ENCODE assay signal across 8 cellular contexts in genomic region chr4:180057891-180058643, GRCh38.
DNase-seq lines count a peak whose midpoint lies in the region; ATAC-seq and TF ChIP-seq lines count a peak whose summit lies in the region.

No MANE protein-coding gene starts in this region.

- H3K27ac ChIP-seq in WERI-Rb-1: no peak overlapping the region

- H3K4me1 Mint-ChIP-seq in activated CD4-positive, alpha-beta T cell treated with anti-CD3 and anti-CD28 coated beads for 36 hours: peaks cover 7% of the 10 kb centered on the region
- H3K4me1 Mint-ChIP-seq in stimulated activated effector memory CD8-positive, alpha-beta T cell treated with anti-CD3 and anti-CD28 coated beads, Interleukin-12 subunit alpha, Interleukin-12 subunit beta, amount 100 ng/mL, for 72 hours: no peaks in the 10 kb centered on the region

- CTCF ChIA-PET in activated CD4-positive, alpha-beta T cell treated with anti-CD3 and anti-CD28 coated beads for 36 hours (lab: Charles Lee): no interaction called here

- POLR2A ChIA-PET in activated CD4-positive, alpha-beta T cell treated with anti-CD3 and anti-CD28 coated beads for 36 hours (lab: Charles Lee): no interaction called here

- H3K4me3 ChIP-seq in WERI-Rb-1 (ENCODE audit: low read depth, low read length): peak overlapping the region; percentile 62

- peak; percentile 18 for DNase-seq in activated CD4-positive, alpha-beta T cell treated with anti-CD3 and anti-CD28 coated beads for 36 hours
- DNase-seq in activated CD4-positive, alpha-beta T cell treated with anti-CD3 and anti-CD28 coated beads, Interleukin-2, amount 50 U/mL, for 1 hour: no peak
- DNase-seq in WERI-Rb-1 (peak; percentile 48), head of caudate nucleus (peak in 40 of 42 donors; percentile 21 to 78 (median 48)), posterior cingulate gyrus (peak in 9 of 10 donors; percentile 17 to 87 (median 51)), kidney glomerular epithelial cell (lab: John Stamatoyannopoulos, UW) (no peak)
- no peak for DNase-seq in stimulated activated effector memory CD8-positive, alpha-beta T cell treated with anti-CD3 and anti-CD28 coated beads, Interleukin-12 subunit alpha, Interleukin-12 subunit beta, amount 100 ng/mL, for 72 hours (ENCODE audit: low spot score in 2 of 2)

- H3K9me3 ChIP-seq in WERI-Rb-1 (ENCODE audit: severe bottlenecking): no peaks in the 10 kb centered on the region

- intact Hi-C loops in activated CD4-positive, alpha-beta T cell treated with anti-CD3 and anti-CD28 coated beads for 36 hours (cut with DNase I, micrococcal nuclease): no loop called here
- intact Hi-C loops in head of caudate nucleus (cut with DNase I): no loop called here
- intact Hi-C loops in posterior cingulate gyrus (cut with DNase I): no loop called here

- no peak overlapping the region for H3K27ac Mint-ChIP-seq in activated CD4-positive, alpha-beta T cell treated with anti-CD3 and anti-CD28 coated beads for 36 hours
- H3K27ac Mint-ChIP-seq in stimulated activated effector memory CD8-positive, alpha-beta T cell treated with anti-CD3 and anti-CD28 coated beads, Interleukin-12 subunit alpha, Interleukin-12 subunit beta, amount 100 ng/mL, for 72 hours: no peak overlapping the region

- H3K36me3 Mint-ChIP-seq in activated CD4-positive, alpha-beta T cell treated with anti-CD3 and anti-CD28 coated beads for 36 hours (ENCODE audit: low read depth): no peaks in the 10 kb centered on the region
- peaks cover 5% of the 10 kb centered on the region for H3K36me3 Mint-ChIP-seq in stimulated activated effector memory CD8-positive, alpha-beta T cell treated with anti-CD3 and anti-CD28 coated beads, Interleukin-12 subunit alpha, Interleukin-12 subunit beta, amount 100 ng/mL, for 72 hours

- peaks cover 6% of the 10 kb centered on the region for H3K27me3 ChIP-seq in WERI-Rb-1 (ENCODE audit: insufficient read depth, low read depth, severe bottlenecking)

- no peaks in the 10 kb centered on the region for H3K9me3 Mint-ChIP-seq in activated CD4-positive, alpha-beta T cell treated with anti-CD3 and anti-CD28 coated beads for 36 hours (ENCODE audit: low read depth)
- H3K9me3 Mint-ChIP-seq in stimulated activated effector memory CD8-positive, alpha-beta T cell treated with anti-CD3 and anti-CD28 coated beads, Interleukin-12 subunit alpha, Interleukin-12 subunit beta, amount 100 ng/mL, for 72 hours: peaks cover 6% of the 10 kb centered on the region

- no peaks in the 10 kb centered on the region for H3K36me3 ChIP-seq in WERI-Rb-1

- H3K4me3 Mint-ChIP-seq in activated CD4-positive, alpha-beta T cell treated with anti-CD3 and anti-CD28 coated beads for 36 hours: no peak overlapping the region
- H3K4me3 Mint-ChIP-seq in stimulated activated effector memory CD8-positive, alpha-beta T cell treated with anti-CD3 and anti-CD28 coated beads, Interleukin-12 subunit alpha, Interleukin-12 subunit beta, amount 100 ng/mL, for 72 hours: no peak overlapping the region

- ATAC-seq in activated CD4-positive, alpha-beta T cell treated with anti-CD3 and anti-CD28 coated beads for 36 hours: no peak
- ATAC-seq in HG03064 (IDR thresholded peaks at IDR 0.05; ENCODE audit: low read depth, unreplicated experiment): peak; percentile 62
- no peak for ATAC-seq in stimulated activated effector memory CD8-positive, alpha-beta T cell treated with anti-CD3 and anti-CD28 coated beads, Interleukin-12 subunit alpha, Interleukin-12 subunit beta, amount 100 ng/mL, for 72 hours

- no peak for TF ChIP-seq CTCF in WERI-Rb-1 (IDR thresholded peaks at IDR 0.05; ENCODE audit: low read depth, low read length)

- H3K27me3 Mint-ChIP-seq in activated CD4-positive, alpha-beta T cell treated with anti-CD3 and anti-CD28 coated beads for 36 hours: peaks cover 38% of the 10 kb centered on the region

Comparison
In these comparisons a context has a peak if more than half of its experiments do, and no peak if none do; other contexts are left out.
1. DNase-seq: peak in activated CD4-positive, alpha-beta T cell treated with anti-CD3 and anti-CD28 coated beads for 36 hours (single experiment), WERI-Rb-1 (single experiment), head of caudate nucleus (40 of 42) and posterior cingulate gyrus (9 of 10); none in activated CD4-positive, alpha-beta T cell treated with anti-CD3 and anti-CD28 coated beads, Interleukin-2, amount 50 U/mL, for 1 hour (single experiment), kidney glomerular epithelial cell (single experiment) and stimulated activated effector memory CD8-positive, alpha-beta T cell treated with anti-CD3 and anti-CD28 coated beads, Interleukin-12 subunit alpha, Interleukin-12 subunit beta, amount 100 ng/mL, for 72 hours (0 of 2).